In the genomic region with DNA sequence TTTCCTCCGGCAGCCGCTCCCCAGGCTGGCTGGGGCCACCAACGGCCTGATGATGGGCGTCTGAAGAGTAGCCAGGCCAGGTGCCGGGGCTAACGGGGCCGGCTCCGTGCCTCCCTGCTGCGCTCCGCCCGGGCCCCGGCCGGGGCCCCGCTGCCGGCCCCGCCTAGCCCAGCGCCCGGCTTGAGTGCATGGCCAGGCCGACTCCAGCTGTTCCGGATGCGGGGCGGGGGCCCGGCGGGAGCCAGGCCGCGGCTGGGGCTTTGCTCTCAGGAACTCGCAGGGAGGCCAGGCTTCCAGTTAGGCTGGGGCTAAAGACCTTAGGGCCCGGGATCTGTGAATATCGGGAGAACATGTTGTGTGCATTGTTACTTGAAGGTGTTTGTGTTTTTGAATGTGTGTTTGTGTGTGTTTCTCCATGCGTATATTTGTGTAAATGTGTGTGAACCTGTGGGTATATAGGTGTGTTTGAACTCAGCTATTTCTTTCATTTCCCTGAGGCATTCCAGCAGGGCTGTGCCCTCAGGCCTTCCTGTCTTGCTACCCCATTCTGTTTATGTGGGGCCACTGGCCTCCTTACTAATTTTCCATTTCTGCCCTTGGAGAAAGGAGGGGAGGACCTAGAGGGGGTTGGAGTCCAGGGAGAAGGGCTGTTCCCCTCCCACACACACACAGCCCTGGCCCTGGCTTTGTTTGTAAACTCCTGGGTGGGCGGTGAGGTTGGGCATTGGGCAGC, we compare ENCODE assay signal across 12 cellular contexts. TPM values are rescaled to one million over a fixed set of nuclear protein-coding genes. Genes with fewer than 3 reads are reported as not detected.
DNase-seq lines count a peak whose midpoint lies in the region; ATAC-seq, FAIRE-seq and TF ChIP-seq lines count a peak whose summit lies in the region.
"Had no signal": no experiment of that assay in that cellular context is flagged by ENCODE, and none has a peak within 500 bp of the region (broad histone marks: within the 10 kb centered on the region; RNA-seq: fewer than 3 reads in every experiment).

No MANE protein-coding gene starts in this region.

- no peak overlapping the region for H2AFZ ChIP-seq in PC-3 (ENCODE audit: low read length)

- H3K36me3 ChIP-seq in PC-3 (ENCODE audit: low read depth, low read length): no peaks in the 10 kb centered on the region
- no peaks in the 10 kb centered on the region for H3K36me3 ChIP-seq in skeletal muscle tissue (ENCODE audit: control insufficient read depth in 3 of 3, insufficient read depth in 3 of 3, low read length in 3 of 3)
- no peaks in the 10 kb centered on the region for H3K36me3 ChIP-seq in uterus

- H3K4me3 Mint-ChIP-seq in activated CD4-positive, alpha-beta T cell treated with anti-CD3 and anti-CD28 coated beads, Interleukin-2, amount 10 ng/mL, durations not matched to agents 24 days and 14 days: peak overlapping the region; percentile 6
- H3K4me3 Mint-ChIP-seq: stimulated activated naive CD8-positive, alpha-beta T cell treated with anti-CD3 and anti-CD28 coated beads, Interleukin-15, Interleukin-2, amounts not matched to agents 100 ng/mL and 50 ng/mL, for 24 hours had no signal

- H3K36me3 Mint-ChIP-seq in activated CD4-positive, alpha-beta T cell treated with anti-CD3 and anti-CD28 coated beads, Interleukin-2, amount 10 ng/mL, durations not matched to agents 24 days and 14 days (ENCODE audit: low read depth): peaks cover 3% of the 10 kb centered on the region

- no peaks in the 10 kb centered on the region for H3K9me2 ChIP-seq in PC-3 (replicated peaks; ENCODE audit: low read length)

- no peaks in the 10 kb centered on the region for H3K9me3 Mint-ChIP-seq in activated CD4-positive, alpha-beta T cell treated with anti-CD3 and anti-CD28 coated beads, Interleukin-2, amount 10 ng/mL, durations not matched to agents 24 days and 14 days
- H3K9me3 Mint-ChIP-seq: stimulated activated naive CD8-positive, alpha-beta T cell treated with anti-CD3 and anti-CD28 coated beads, Interleukin-15, Interleukin-2, amounts not matched to agents 100 ng/mL and 50 ng/mL, for 24 hours had no signal

- H4K20me1 ChIP-seq in PC-3 (ENCODE audit: low read length): no peaks in the 10 kb centered on the region

- FAIRE-seq in HTR-8/SVneo (lab: Jason Lieb, UNC): no peak
- FAIRE-seq: GM12892 had no signal

- H3K27ac ChIP-seq in PC-3 (ENCODE audit: low read length) (no peak overlapping the region), skeletal muscle tissue (ENCODE audit: low read depth, low read length) (peak overlapping the region; percentile 92), uterus (no peak overlapping the region)

- no peak for ATAC-seq in PC-3
- peak; percentile 54 for ATAC-seq in left ventricle myocardium superior

- H3K4me2 ChIP-seq in PC-3 (ENCODE audit: low read length): peak overlapping the region; percentile 60; the same call in 1 of the 2 replicates

- CTCF ChIA-PET in PC-3 (lab: Charles Lee): no interaction called here

- H3K4me3 ChIP-seq in PC-3 (ENCODE audit: low read length): no peak overlapping the region
- peak overlapping the region; percentile 82 to 83 (median 83) for H3K4me3 ChIP-seq in skeletal muscle tissue (ENCODE audit: low read length in 3 of 3)
- no peak overlapping the region for H3K4me3 ChIP-seq in uterus

- no TSS peak for BruUV-seq in PC-3 (replicated peaks; lab: Mats Ljungman, UMichigan)

- H3K27ac Mint-ChIP-seq in activated CD4-positive, alpha-beta T cell treated with anti-CD3 and anti-CD28 coated beads, Interleukin-2, amount 10 ng/mL, durations not matched to agents 24 days and 14 days: no peak overlapping the region
- H3K27ac Mint-ChIP-seq: stimulated activated naive CD8-positive, alpha-beta T cell treated with anti-CD3 and anti-CD28 coated beads, Interleukin-15, Interleukin-2, amounts not matched to agents 100 ng/mL and 50 ng/mL, for 24 hours had no signal

- peaks cover 4% of the 10 kb centered on the region for H3K4me1 ChIP-seq in PC-3 (ENCODE audit: insufficient read depth, low read length)
- peaks cover 49 to 73% (median 56%) of the 10 kb centered on the region in 3 donors for H3K4me1 ChIP-seq in skeletal muscle tissue (ENCODE audit: control insufficient read depth in 3 of 3, insufficient read depth in 3 of 3, low read length in 3 of 3)
- peaks cover 0 to 25% of the 10 kb centered on the region in 2 donors for H3K4me1 ChIP-seq in uterus

- peaks cover 87% of the 10 kb centered on the region for H3K27me3 ChIP-seq in PC-3 (ENCODE audit: low read length)
- H3K27me3 ChIP-seq in skeletal muscle tissue (ENCODE audit: control insufficient read depth in 3 of 3, insufficient read depth in 3 of 3, low read length in 3 of 3): peaks cover 45 to 76% (median 61%) of the 10 kb centered on the region in 3 donors
- peaks cover 27 to 89% of the 10 kb centered on the region in 2 donors for H3K27me3 ChIP-seq in uterus

- H3K27me3 Mint-ChIP-seq in activated CD4-positive, alpha-beta T cell treated with anti-CD3 and anti-CD28 coated beads, Interleukin-2, amount 10 ng/mL, durations not matched to agents 24 days and 14 days: peaks cover 78% of the 10 kb centered on the region

- TF ChIP-seq CTCF in PC-3 (conservative IDR thresholded peaks at IDR 0.05; ENCODE audit: low read depth, low read length) (no peak), uterus (IDR thresholded peaks at IDR 0.05) (no peak)

- intact Hi-C loops in activated CD4-positive, alpha-beta T cell treated with anti-CD3 and anti-CD28 coated beads, Interleukin-2, amount 10 ng/mL, durations not matched to agents 24 days and 14 days (cut with micrococcal nuclease): no loop called here
- intact Hi-C loops in PC-3 (cut with micrococcal nuclease): no loop called here
- intact Hi-C loops in left ventricle myocardium superior (cut with micrococcal nuclease): no loop called here
- intact Hi-C loops in uterus (cut with DNase I; ENCODE audit: low total_unique reads): no loop called here

- POLR2A ChIA-PET in PC-3 (lab: Charles Lee; ENCODE audit: unreplicated experiment): no interaction called here

- H3K4me1 Mint-ChIP-seq in activated CD4-positive, alpha-beta T cell treated with anti-CD3 and anti-CD28 coated beads, Interleukin-2, amount 10 ng/mL, durations not matched to agents 24 days and 14 days: peaks cover 13% of the 10 kb centered on the region

- DNase-seq in activated CD4-positive, alpha-beta T cell treated with anti-CD3 and anti-CD28 coated beads, Interleukin-2, amount 10 ng/mL, durations not matched to agents 24 days and 14 days: no peak
- no peak for DNase-seq in activated CD4-positive, alpha-beta T cell treated with anti-CD3 and anti-CD28 coated beads for 4 hours
- DNase-seq in PC-3: no peak
- peak; percentile 40 for DNase-seq in left ventricle myocardium superior
- DNase-seq in HTR-8/SVneo (ENCODE audit: insufficient read length, low spot score): no peak
- DNase-seq in pons (ENCODE audit: low spot score): no peak
- no peak for DNase-seq in uterus
- DNase-seq: MV-4-11; stimulated activated CD4-positive, alpha-beta T cell treated with anti-CD3 and anti-CD28 coated beads, Interleukin-12 subunit alpha, Interleukin-12 subunit beta, amount 100 ng/mL, for 4 hours had no signal

- H3K79me2 ChIP-seq in PC-3 (ENCODE audit: low read length): no peaks in the 10 kb centered on the region

- no peaks in the 10 kb centered on the region for H3F3A ChIP-seq in PC-3 (ENCODE audit: low read length, unreplicated experiment)

- H3K9me3 ChIP-seq in PC-3 (ENCODE audit: low read length): no peaks in the 10 kb centered on the region
- no peaks in the 10 kb centered on the region for H3K9me3 ChIP-seq in skeletal muscle tissue (ENCODE audit: control insufficient read depth in 3 of 3, low read length in 3 of 3)
- no peaks in the 10 kb centered on the region for H3K9me3 ChIP-seq in uterus

- TF ChIP-seq POLR2A in uterus (IDR thresholded peaks at IDR 0.05): no peak

- no peak overlapping the region for H3K9ac ChIP-seq in PC-3 (ENCODE audit: low read length)
- H3K9ac ChIP-seq in skeletal muscle tissue (ENCODE audit: low read depth in 1 of 3, low read length in 3 of 3): peak overlapping the region; percentile 62 to 95 (median 88)

RNA-seq across cellular contexts. Expression of a gene that starts 1.1 kb away (rescaled TPM):
- total RNA-seq in activated CD4-positive, alpha-beta T cell treated with anti-CD3 and anti-CD28 coated beads, Interleukin-2, amount 10 ng/mL, durations not matched to agents 24 days and 14 days: not detected in 2 replicates
- not detected in 2 replicates for total RNA-seq in PC-3 (2014; rRNA removed)
- not detected for total RNA-seq in left ventricle myocardium superior
- 3.1 TPM for total RNA-seq in skeletal muscle tissue
- total RNA-seq in uterus: not detected

Comparison
In these comparisons a context has a peak if more than half of its experiments do, and no peak if none do; other contexts are left out.
1. H3K4me3 ChIP-seq: peak in skeletal muscle tissue (3 of 3); none in PC-3 (single experiment) and uterus (0 of 2).